ENCODE assay signal across 9 cellular contexts in the genomic region with DNA sequence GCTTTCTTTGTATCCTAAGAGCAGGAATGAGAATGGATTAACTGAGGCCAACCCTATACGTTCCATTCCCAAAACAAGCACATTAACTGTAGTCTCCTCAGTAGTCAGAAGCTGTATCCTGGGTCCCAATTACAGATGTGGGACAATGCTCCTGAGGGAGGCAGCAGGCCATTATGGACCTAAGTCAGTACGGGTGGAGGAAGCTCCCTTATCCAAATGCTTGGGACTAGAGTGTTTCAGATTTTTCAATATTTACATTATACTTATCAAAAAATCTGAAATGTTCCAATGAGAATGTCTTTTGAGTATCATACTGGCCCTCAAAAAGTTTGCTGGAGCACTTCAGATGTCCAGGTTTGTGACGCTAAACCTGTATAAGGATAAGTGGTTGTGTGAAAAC.
"Had no signal": no experiment of that assay in that cellular context is flagged by ENCODE, and none has a peak within 500 bp of the region (broad histone marks: within the 10 kb centered on the region; RNA-seq: fewer than 3 reads in every experiment).

No MANE protein-coding gene starts in this region.

- H3K27ac ChIP-seq: KMS-11 had no signal

- H3K4me3 ChIP-seq: GM23338 had no signal

- FAIRE-seq: H1, H54, HTR-8/SVneo had no signal

- DNase-seq: H9, HCEC 1CT, IMR-90, KBM-7 had no signal

- H3K9ac ChIP-seq: KMS-11 had no signal

- H2AFZ ChIP-seq: GM23338 had no signal

- ATAC-seq: GM23338 had no signal

- H3K4me2 ChIP-seq: GM23338, KMS-11 had no signal
